In genomic region chr3:13325892-13326443, GRCh38 we compare ENCODE assay signal across 22 cellular contexts.
DNase-seq lines count a peak whose midpoint lies in the region; ATAC-seq and TF ChIP-seq lines count a peak whose summit lies in the region.
"Had no signal": no experiment of that assay in that cellular context is flagged by ENCODE, and none has a peak within 500 bp of the region (broad histone marks: within the 10 kb centered on the region; RNA-seq: fewer than 3 reads in every experiment).

No MANE protein-coding gene starts in this region.

- no peaks in the 10 kb centered on the region for H3K4me1 ChIP-seq in CD8-positive, alpha-beta memory T cell (ENCODE audit: insufficient read depth, low read length)
- H3K4me1 ChIP-seq in OCI-LY7 (ENCODE audit: insufficient read depth, low read length, poor library complexity, severe bottlenecking): peaks cover 65% of the 10 kb centered on the region
- H3K4me1 ChIP-seq in mucosa of descending colon (ENCODE audit: low read depth): no peaks in the 10 kb centered on the region
- H3K4me1 ChIP-seq: HAP-1 had no signal

- peak; percentile 30 for ATAC-seq in mucosa of descending colon
- ATAC-seq: esophagus mucosa, left cardiac atrium had no signal

- DNase-seq in CD8-positive, alpha-beta memory T cell: no peak
- DNase-seq in NCI-H1417 treated with DMSO at 0.1 percent for 48 hours (lab: John Stamatoyannopoulos, UW) (peak; percentile 67), OCI-LY7 (ENCODE audit: low spot score) (no peak), mucosa of descending colon (peak in 1 of 3 donors; percentile 11), HK-2 (ENCODE audit: unreplicated experiment) (no peak), cortex of kidney (lab: John Stamatoyannopoulos, UW) (no peak), midbrain (lab: John Stamatoyannopoulos, UW) (no peak), SK-N-DZ (ENCODE audit: low spot score) (no peak)
- DNase-seq: CD4-positive, CD25-positive, alpha-beta regulatory T cell; DMS79; left cardiac atrium; MG63; NCI-H2029; NCI-H524; PC-9; stimulated activated CD4-positive, alpha-beta T cell treated with anti-CD3 and anti-CD28 coated beads, Interleukin-12 subunit alpha, Interleukin-12 subunit beta, amount 100 ng/mL, for 4 hours; stimulated activated CD8-positive, alpha-beta memory T cell treated with anti-CD3 and anti-CD28 coated beads, Interleukin-4, amount 100 ng/mL, for 48 hours had no signal

- no peak for TF ChIP-seq CTCF in OCI-LY7 (conservative IDR thresholded peaks at IDR 0.05; ENCODE audit: low read length)
- TF ChIP-seq CTCF in mucosa of descending colon (IDR thresholded peaks at IDR 0.05): no peak

- no peaks in the 10 kb centered on the region for H3K9me2 ChIP-seq in OCI-LY7 (ENCODE audit: insufficient read depth, low read length)

- CTCF ChIA-PET in CD8-positive, alpha-beta memory T cell (lab: Charles Lee): interaction anchor here (1.0 to 1.6 kb wide), 2 partner anchors 127 to 154 kb away, joined by 3 read pairs; partner anchors contain the start of gene HDAC11
- CTCF ChIA-PET in OCI-LY7 (lab: Charles Lee; ENCODE audit: unreplicated experiment): interaction anchor here (0.6 kb wide), 1 partner anchor 69 kb away, joined by 3 read pairs; no protein-coding TSS in a partner anchor

- peaks cover 1% of the 10 kb centered on the region; the same call in 1 of the 2 replicates for H3K79me2 ChIP-seq in OCI-LY7 (ENCODE audit: insufficient read depth, low read depth, low read length)

- H3K9me3 Mint-ChIP-seq in CD8-positive, alpha-beta memory T cell: no peaks in the 10 kb centered on the region
- H3K9me3 Mint-ChIP-seq: activated T-helper 1 cell treated with anti-CD3 and anti-CD28 coated beads, Interleukin-12 subunit alpha, Interleukin-12 subunit beta, Interleukin-2, Interleukin-4 antibody, amounts not matched to agents 30 ng/mL and 10 ng/mL and 1 ng/mL, durations not matched to agents 14 hours and 24 hours and 36 hours; mesothelial cell of epicardium had no signal

- H3K36me3 Mint-ChIP-seq in CD8-positive, alpha-beta memory T cell: peaks cover 0 to 100% (median 14%) of the 10 kb centered on the region in 3 donors
- H3K36me3 Mint-ChIP-seq: mesothelial cell of epicardium had no signal

- H3K4me2 ChIP-seq in OCI-LY7 (ENCODE audit: low read length): peak overlapping the region; percentile 50
- H3K4me2 ChIP-seq: PC-9 had no signal

- no peaks in the 10 kb centered on the region for H3K4me1 Mint-ChIP-seq in CD8-positive, alpha-beta memory T cell
- H3K4me1 Mint-ChIP-seq: CD4-positive, CD25-positive, alpha-beta regulatory T cell; mesothelial cell of epicardium had no signal

- H3K36me3 ChIP-seq in CD8-positive, alpha-beta memory T cell (ENCODE audit: insufficient read depth, low read length): peaks cover 91% of the 10 kb centered on the region
- peaks cover 100% of the 10 kb centered on the region for H3K36me3 ChIP-seq in OCI-LY7 (ENCODE audit: insufficient read depth, low read length)
- H3K36me3 ChIP-seq in mucosa of descending colon (ENCODE audit: low read depth): no peaks in the 10 kb centered on the region
- H3K36me3 ChIP-seq: MG63 had no signal

- peaks cover 13% of the 10 kb centered on the region; the same call in 1 of the 2 replicates for H4K20me1 ChIP-seq in OCI-LY7 (ENCODE audit: insufficient read depth, low read length)

- H3K27ac ChIP-seq in CD8-positive, alpha-beta memory T cell (ENCODE audit: low read depth, low read length): no peak overlapping the region
- peak overlapping the region; percentile 49 for H3K27ac ChIP-seq in OCI-LY7 (ENCODE audit: low read depth, low read length, poor library complexity, severe bottlenecking)
- H3K27ac ChIP-seq: PC-9, SK-N-MC had no signal

- no peaks in the 10 kb centered on the region for H3K27me3 Mint-ChIP-seq in CD8-positive, alpha-beta memory T cell
- H3K27me3 Mint-ChIP-seq: CD4-positive, CD25-positive, alpha-beta regulatory T cell had no signal

- POLR2A ChIA-PET in CD8-positive, alpha-beta memory T cell (lab: Charles Lee): no interaction called here
- POLR2A ChIA-PET in OCI-LY7 (lab: Charles Lee): interaction anchor here (0.8 to 1.4 kb wide), 2 partner anchors 13 to 29 kb away, joined by 3 read pairs; no protein-coding TSS in a partner anchor

- H3K27ac Mint-ChIP-seq in CD8-positive, alpha-beta memory T cell: peak overlapping the region in 5 of 8 donors; percentile 6 to 92 (median 53)
- H3K27ac Mint-ChIP-seq: activated T-helper 1 cell treated with anti-CD3 and anti-CD28 coated beads, Interleukin-12 subunit alpha, Interleukin-12 subunit beta, Interleukin-2, Interleukin-4 antibody, amounts not matched to agents 30 ng/mL and 10 ng/mL and 1 ng/mL, durations not matched to agents 14 hours and 24 hours and 36 hours; mesothelial cell of epicardium had no signal

- no peak overlapping the region for H2AFZ ChIP-seq in OCI-LY7 (ENCODE audit: low read length)
- H2AFZ ChIP-seq: PC-9 had no signal

- H3K27me3 ChIP-seq in CD8-positive, alpha-beta memory T cell (ENCODE audit: insufficient read depth, low read length, poor library complexity, severe bottlenecking): no peaks in the 10 kb centered on the region
- H3K27me3 ChIP-seq: MG63 had no signal

- no peak overlapping the region for H3K4me3 ChIP-seq in CD8-positive, alpha-beta memory T cell (ENCODE audit: low read length)
- H3K4me3 ChIP-seq in OCI-LY7 (ENCODE audit: low read depth, low read length, poor library complexity, severe bottlenecking) (no peak overlapping the region), mucosa of descending colon (no peak overlapping the region)
- H3K4me3 ChIP-seq: HAP-1, MG63, PC-9, SK-N-MC had no signal

- intact Hi-C loops in OCI-LY7 (cut with micrococcal nuclease; ENCODE audit: unreplicated experiment): no loop called here
- intact Hi-C loops in mucosa of descending colon (cut with DNase I, micrococcal nuclease): no loop called here

- BruUV-seq in OCI-LY7 (replicated peaks; lab: Mats Ljungman, UMichigan): no TSS peak

- H3K4me3 Mint-ChIP-seq in CD8-positive, alpha-beta memory T cell: no peak overlapping the region
- H3K4me3 Mint-ChIP-seq: activated T-helper 1 cell treated with anti-CD3 and anti-CD28 coated beads, Interleukin-12 subunit alpha, Interleukin-12 subunit beta, Interleukin-2, Interleukin-4 antibody, amounts not matched to agents 30 ng/mL and 10 ng/mL and 1 ng/mL, durations not matched to agents 14 hours and 24 hours and 36 hours; mesothelial cell of epicardium had no signal

- no peaks in the 10 kb centered on the region for H3K9me3 ChIP-seq in CD8-positive, alpha-beta memory T cell (ENCODE audit: low read length)
- no peaks in the 10 kb centered on the region for H3K9me3 ChIP-seq in OCI-LY7 (ENCODE audit: low read length)
- H3K9me3 ChIP-seq in mucosa of descending colon: no peaks in the 10 kb centered on the region
- H3K9me3 ChIP-seq: HAP-1, MG63 had no signal
